ENCODE assay signal across 1 cellular context in the genomic region with DNA sequence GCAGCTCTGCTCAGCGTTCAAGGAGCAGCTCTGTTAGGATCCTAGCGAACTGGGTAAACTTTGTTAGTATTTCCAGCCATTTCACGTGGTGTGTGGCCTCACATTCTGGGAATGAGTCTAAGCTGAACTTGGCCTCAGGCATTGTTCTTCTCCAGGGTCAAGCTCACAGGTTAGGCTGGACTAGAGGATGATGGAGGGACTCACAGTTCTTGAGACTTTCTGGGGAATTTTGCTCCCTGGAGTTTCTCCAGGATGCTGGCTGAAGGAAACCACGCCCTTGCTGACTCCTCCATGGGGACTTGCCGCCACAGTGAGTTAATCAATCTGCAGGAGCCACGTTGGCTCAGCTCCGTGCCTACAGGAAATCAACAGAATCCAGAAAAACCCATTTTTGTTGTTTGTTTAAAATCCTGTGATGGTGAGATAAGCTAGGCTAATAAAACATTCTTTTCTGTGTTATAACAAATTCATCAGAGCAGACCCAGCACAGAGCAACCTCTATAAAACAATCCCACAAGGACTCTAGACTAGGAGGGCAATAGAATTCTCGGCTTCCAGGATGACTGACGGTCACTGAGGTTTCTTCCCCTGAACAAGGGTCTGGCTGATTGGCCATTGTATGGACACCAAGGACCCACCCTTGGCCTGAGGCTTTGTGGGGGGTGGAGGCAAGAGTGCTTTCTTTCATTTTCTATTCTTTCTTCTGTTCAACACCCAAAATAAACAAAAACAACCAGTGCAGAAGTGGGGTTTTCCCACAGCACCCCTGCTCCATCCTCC.
A peak's percentile ranks its signal among the peaks of the same experiment; 100 is the strongest.
TF ChIP-seq lines count a peak whose summit lies in the region.

No MANE protein-coding gene starts in this region.

TF ChIP-seq in endothelial cell of umbilical vein, 7 proteins besides CTCF, POLR2A, EP300 and RAD21:
- TF ChIP-seq POLR2AphosphoS5 (IDR thresholded peaks at IDR 0.05; ENCODE audit: insufficient read depth, low read depth, low read length) (no peak), MYC (IDR thresholded peaks at IDR 0.05; ENCODE audit: low read depth, low read length) (no peak), GATA2 (IDR thresholded peaks at IDR 0.05; ENCODE audit: insufficient read depth, insufficient read length, low read depth, low read length) (peak; percentile 41)
TF ChIP-seq in endothelial cell of umbilical vein: peak in this region for 1.
